In the genomic region with DNA sequence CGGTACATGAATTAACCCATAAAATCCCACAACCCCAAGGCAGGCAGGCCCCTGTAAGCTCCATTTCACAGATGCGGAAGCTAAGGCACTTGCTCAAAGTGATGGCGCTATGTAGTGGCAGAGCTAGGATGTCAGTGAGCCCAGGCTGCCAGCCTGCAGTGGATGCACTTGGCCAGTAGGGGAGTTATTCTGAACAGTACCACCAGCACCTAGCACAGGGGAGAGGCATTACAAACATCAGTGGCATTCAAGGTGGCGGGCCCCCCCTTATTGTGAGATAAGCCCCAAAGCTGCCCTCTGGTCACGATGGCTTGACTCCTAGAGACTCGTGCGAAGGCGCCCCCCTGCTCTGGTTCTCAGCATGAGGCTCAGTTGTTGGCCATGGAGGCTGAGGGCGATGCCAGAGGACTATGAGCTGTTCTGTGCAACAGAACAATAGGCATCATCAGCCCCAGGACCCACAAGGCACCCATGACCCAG, we compare ENCODE assay signal across 8 cellular contexts.
DNase-seq lines count a peak whose midpoint lies in the region; ATAC-seq and TF ChIP-seq lines count a peak whose summit lies in the region.

No MANE protein-coding gene starts in this region.

- no CpG with 5 or more reads among the region's 9 CpGs for WGBS in iPS DF 6.9 (ENCODE audit: insufficient coverage, insufficient read length)

- H3K4me3 ChIP-seq in MM.1S (ENCODE audit: low read length) (no peak overlapping the region), iPS DF 6.9 (ENCODE audit: low read length) (no peak overlapping the region)

- peak; percentile 51 for TF ChIP-seq CTCF in MM.1S (IDR thresholded peaks at IDR 0.05; ENCODE audit: low read length)

- peak overlapping the region; percentile 81 for H3K27ac Mint-ChIP-seq in stimulated activated effector memory CD8-positive, alpha-beta T cell treated with anti-CD3 and anti-CD28 coated beads, Interleukin-12 subunit alpha, Interleukin-12 subunit beta, amount 100 ng/mL, for 72 hours

- peak; percentile 8 for DNase-seq in activated naive CD4-positive, alpha-beta T cell treated with Interleukin-2 at 50 U/mL for 16 hours
- no peak for DNase-seq in activated naive CD4-positive, alpha-beta T cell (lab: John Stamatoyannopoulos, UW)
- DNase-seq in MM.1S (peak; percentile 8), iPS DF 6.9 (ENCODE audit: low read depth, low spot score) (peak; percentile 31)
- DNase-seq in activated naive CD4-positive, alpha-beta T cell treated with anti-CD3 and anti-CD28 coated beads, Interleukin-2, amount 50 U/mL, for 16 hours: peak; percentile 27
- DNase-seq in stimulated activated effector memory CD8-positive, alpha-beta T cell treated with anti-CD3 and anti-CD28 coated beads, Interleukin-12 subunit alpha, Interleukin-12 subunit beta, amount 100 ng/mL, for 72 hours (ENCODE audit: low spot score in 2 of 2): peak; percentile 5 to 61

- H3K27me3 ChIP-seq in MM.1S (replicated peaks; ENCODE audit: insufficient read depth, low read length) (no peaks in the 10 kb centered on the region), iPS DF 6.9 (ENCODE audit: control insufficient read depth, insufficient read depth, low read length) (no peaks in the 10 kb centered on the region)

- no peaks in the 10 kb centered on the region for H3K9me3 Mint-ChIP-seq in stimulated activated effector memory CD8-positive, alpha-beta T cell treated with anti-CD3 and anti-CD28 coated beads, Interleukin-12 subunit alpha, Interleukin-12 subunit beta, amount 100 ng/mL, for 72 hours

- H3K36me3 ChIP-seq in MM.1S (replicated peaks; ENCODE audit: insufficient read depth, low read length) (no peaks in the 10 kb centered on the region), iPS DF 6.9 (ENCODE audit: control insufficient read depth, insufficient read depth, low read length) (peaks cover 5% of the 10 kb centered on the region; the same call in 1 of the 2 replicates)

- peak; percentile 69 for ATAC-seq in stimulated activated effector memory CD8-positive, alpha-beta T cell treated with anti-CD3 and anti-CD28 coated beads, Interleukin-12 subunit alpha, Interleukin-12 subunit beta, amount 100 ng/mL, for 72 hours
- ATAC-seq in HG03565 (IDR thresholded peaks at IDR 0.05; ENCODE audit: unreplicated experiment) (no peak), HG03175 (IDR thresholded peaks at IDR 0.05; ENCODE audit: unreplicated experiment) (no peak)

- no peaks in the 10 kb centered on the region for H4K20me1 ChIP-seq in MM.1S (ENCODE audit: insufficient read depth, low read length)

- no peaks in the 10 kb centered on the region for H3K79me2 ChIP-seq in MM.1S (ENCODE audit: low read length)

- H3K9me3 ChIP-seq in MM.1S (replicated peaks; ENCODE audit: insufficient read depth, low read length) (no peaks in the 10 kb centered on the region), iPS DF 6.9 (ENCODE audit: control insufficient read depth, insufficient read depth, low read length) (no peaks in the 10 kb centered on the region)

- no peak overlapping the region for H3K4me3 Mint-ChIP-seq in stimulated activated effector memory CD8-positive, alpha-beta T cell treated with anti-CD3 and anti-CD28 coated beads, Interleukin-12 subunit alpha, Interleukin-12 subunit beta, amount 100 ng/mL, for 72 hours

- H3K4me1 ChIP-seq in MM.1S (ENCODE audit: low read length) (no peaks in the 10 kb centered on the region), iPS DF 6.9 (ENCODE audit: control insufficient read depth, insufficient read depth, low read length) (no peaks in the 10 kb centered on the region)

- H3K36me3 Mint-ChIP-seq in stimulated activated effector memory CD8-positive, alpha-beta T cell treated with anti-CD3 and anti-CD28 coated beads, Interleukin-12 subunit alpha, Interleukin-12 subunit beta, amount 100 ng/mL, for 72 hours: peaks cover 33% of the 10 kb centered on the region

- no peaks in the 10 kb centered on the region for H3K9me2 ChIP-seq in MM.1S (replicated peaks; ENCODE audit: insufficient read depth, low read length)

- peaks cover 5% of the 10 kb centered on the region for H3K4me1 Mint-ChIP-seq in stimulated activated effector memory CD8-positive, alpha-beta T cell treated with anti-CD3 and anti-CD28 coated beads, Interleukin-12 subunit alpha, Interleukin-12 subunit beta, amount 100 ng/mL, for 72 hours

- H2AFZ ChIP-seq in MM.1S (ENCODE audit: low read length): no peak overlapping the region

- H3K9ac ChIP-seq in MM.1S (ENCODE audit: low read length): no peak overlapping the region

- H3K27ac ChIP-seq in MM.1S (ENCODE audit: low read length) (no peak overlapping the region), iPS DF 6.9 (ENCODE audit: low read length) (no peak overlapping the region)

- no peak overlapping the region for H3K4me2 ChIP-seq in MM.1S (ENCODE audit: low read depth, low read length)

- H3F3A ChIP-seq in MM.1S (ENCODE audit: insufficient read depth, low read length): no peaks in the 10 kb centered on the region

Comparison
In these comparisons a context has a peak if more than half of its experiments do, and no peak if none do; other contexts are left out.
1. DNase-seq: peak in activated naive CD4-positive, alpha-beta T cell treated with Interleukin-2 at 50 U/mL for 16 hours (single experiment), MM.1S (single experiment), activated naive CD4-positive, alpha-beta T cell treated with anti-CD3 and anti-CD28 coated beads, Interleukin-2, amount 50 U/mL, for 16 hours (single experiment), iPS DF 6.9 (single experiment) and stimulated activated effector memory CD8-positive, alpha-beta T cell treated with anti-CD3 and anti-CD28 coated beads, Interleukin-12 subunit alpha, Interleukin-12 subunit beta, amount 100 ng/mL, for 72 hours (2 of 2); none in activated naive CD4-positive, alpha-beta T cell (0 of 4).